Comparison of ENCODE assay signal across 16 cellular contexts in the genomic region with DNA sequence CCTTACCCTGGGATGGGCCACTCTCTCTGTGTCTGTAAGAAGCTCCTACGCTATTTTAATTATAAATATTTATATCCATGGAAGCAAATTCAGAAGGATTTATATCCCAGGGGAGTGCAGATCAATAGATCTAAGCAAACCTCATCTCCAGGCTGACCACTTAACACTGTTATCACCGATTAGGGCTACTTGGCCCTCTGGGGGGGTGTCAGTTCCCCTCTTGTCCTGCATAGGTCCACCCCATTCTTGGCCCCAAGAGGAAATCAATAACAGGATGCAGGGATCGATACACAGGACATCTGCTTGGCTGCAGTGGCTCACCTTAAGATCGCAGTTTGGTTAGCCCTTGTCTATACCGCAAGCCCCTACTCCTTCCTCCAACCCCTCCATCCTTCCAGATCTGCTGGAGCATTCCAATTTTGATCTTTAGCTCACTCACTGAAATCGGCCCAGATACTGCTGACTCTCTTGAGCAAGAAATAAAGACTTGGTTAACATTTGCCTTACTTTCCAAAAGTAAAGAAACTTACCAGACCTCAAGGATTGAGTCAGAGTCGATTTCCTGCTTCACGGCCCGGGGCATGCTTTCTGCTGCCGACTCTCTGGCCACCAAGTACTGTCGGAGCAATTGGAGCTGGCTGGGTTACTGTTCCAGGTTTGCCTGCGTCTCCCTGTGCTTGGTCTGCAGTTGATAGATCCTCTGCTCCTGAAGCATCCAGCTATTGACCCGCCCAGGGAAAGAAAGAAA.
"Had no signal": no experiment of that assay in that cellular context is flagged by ENCODE, and none has a peak within 500 bp of the region (broad histone marks: within the 10 kb centered on the region; RNA-seq: fewer than 3 reads in every experiment).

No MANE protein-coding gene starts in this region.

- ATAC-seq: activated CD8-positive, alpha-beta memory T cell treated with anti-CD3 and anti-CD28 coated beads, Interleukin-2, amount 10 ng/mL, durations not matched to agents 7 days and 5 days; activated T-cell treated with anti-CD3 and anti-CD28 coated beads, Interleukin-2, amount 50 U/mL, for 4 hours; heart right ventricle had no signal

- H3K9me3 ChIP-seq: heart right ventricle, left ventricle myocardium inferior, ovary, testis, vagina had no signal

- H3K36me3 Mint-ChIP-seq: activated CD8-positive, alpha-beta memory T cell treated with anti-CD3 and anti-CD28 coated beads, Interleukin-2, amount 10 ng/mL, durations not matched to agents 7 days and 5 days; activated naive CD8-positive, alpha-beta T cell had no signal

- H3K4me3 ChIP-seq: heart right ventricle, left ventricle myocardium inferior, ovary, testis, vagina had no signal

- DNase-seq: activated CD4-positive, alpha-beta T cell treated with anti-CD3 and anti-CD28 coated beads, Interleukin-2, amount 50 U/mL, for 4 hours; activated CD4-positive, CD25-positive, alpha-beta regulatory T cell treated with anti-CD3 and anti-CD28 coated beads, Interleukin-2, amount 50 U/mL, for 72 hours; activated CD8-positive, alpha-beta memory T cell treated with anti-CD3 and anti-CD28 coated beads, Interleukin-2, amount 10 ng/mL, durations not matched to agents 7 days and 5 days; activated effector memory CD4-positive, alpha-beta T cell treated with anti-CD3 and anti-CD28 coated beads, Interleukin-2, amount 50 U/mL, for 16 hours; activated T-cell treated with anti-CD3 and anti-CD28 coated beads, Interleukin-2, amount 50 U/mL, for 4 hours; heart right ventricle; left ventricle myocardium inferior; ovary; stimulated activated CD4-positive, alpha-beta T cell treated with anti-CD3 and anti-CD28 coated beads, Interleukin-4, amount 100 ng/mL, for 1 hour; stimulated activated CD8-positive, alpha-beta memory T cell treated with anti-CD3 and anti-CD28 coated beads, Interleukin-4, amount 100 ng/mL, for 48 hours; testis had no signal

- H3K4me1 Mint-ChIP-seq: activated CD8-positive, alpha-beta memory T cell treated with anti-CD3 and anti-CD28 coated beads, Interleukin-2, amount 10 ng/mL, durations not matched to agents 7 days and 5 days; neural crest cell had no signal

- H3K27ac Mint-ChIP-seq: activated CD8-positive, alpha-beta memory T cell treated with anti-CD3 and anti-CD28 coated beads, Interleukin-2, amount 10 ng/mL, durations not matched to agents 7 days and 5 days; activated naive CD8-positive, alpha-beta T cell; stimulated activated naive CD8-positive, alpha-beta T cell treated with anti-CD3 and anti-CD28 coated beads, Interleukin-15, Interleukin-2, amounts not matched to agents 100 ng/mL and 50 ng/mL, for 24 hours; T-helper 2 cell treated with Interferon-gamma antibody and Interleukin-4, amounts not matched to agents 5 μg/mL and 100 μg/mL, for 36 hours had no signal

- H3K4me3 Mint-ChIP-seq: activated CD8-positive, alpha-beta memory T cell treated with anti-CD3 and anti-CD28 coated beads, Interleukin-2, amount 10 ng/mL, durations not matched to agents 7 days and 5 days; activated naive CD8-positive, alpha-beta T cell; activated T-cell treated with anti-CD3 and anti-CD28 coated beads, Interleukin-2, amount 50 U/mL, for 4 hours; neural crest cell; stimulated activated naive CD8-positive, alpha-beta T cell treated with anti-CD3 and anti-CD28 coated beads, Interleukin-15, Interleukin-2, amounts not matched to agents 100 ng/mL and 50 ng/mL, for 24 hours; T-helper 2 cell treated with Interferon-gamma antibody and Interleukin-4, amounts not matched to agents 5 μg/mL and 100 μg/mL, for 36 hours had no signal

- H3K27me3 Mint-ChIP-seq: activated CD8-positive, alpha-beta memory T cell treated with anti-CD3 and anti-CD28 coated beads, Interleukin-2, amount 10 ng/mL, durations not matched to agents 7 days and 5 days; activated naive CD8-positive, alpha-beta T cell; stimulated activated naive CD8-positive, alpha-beta T cell treated with anti-CD3 and anti-CD28 coated beads, Interleukin-15, Interleukin-2, amounts not matched to agents 100 ng/mL and 50 ng/mL, for 24 hours had no signal
